11 cellular contexts compared by ENCODE assay signal in the genomic region with DNA sequence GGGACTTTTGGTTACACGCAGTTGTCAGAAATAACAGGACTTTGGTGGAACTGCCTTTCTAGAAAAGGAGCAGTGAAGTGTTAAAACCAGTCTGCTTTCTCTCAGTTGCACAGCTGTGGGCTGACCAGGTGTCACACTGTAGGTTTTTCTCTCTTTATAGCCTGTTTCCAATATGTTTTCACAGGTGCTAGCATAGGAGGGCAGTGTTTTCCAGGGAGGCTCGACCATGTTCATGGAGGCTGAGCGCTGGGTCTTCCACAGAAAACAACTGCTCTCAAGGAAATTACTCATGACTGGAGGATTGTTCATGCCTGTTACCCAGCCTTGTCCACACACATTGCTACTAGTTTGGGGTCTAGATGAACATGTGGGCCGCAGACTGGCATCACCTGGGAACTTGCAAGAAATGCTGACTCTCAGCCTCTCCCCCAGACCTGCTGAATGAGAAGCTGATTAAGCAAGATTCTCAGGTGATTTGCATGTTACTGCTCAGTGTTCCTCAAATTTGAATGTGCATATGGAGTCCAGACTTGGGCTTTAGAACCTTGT.
DNase-seq lines count a peak whose midpoint lies in the region; ATAC-seq and TF ChIP-seq lines count a peak whose summit lies in the region.
"Had no signal": no experiment of that assay in that cellular context is flagged by ENCODE, and none has a peak within 500 bp of the region (broad histone marks: within the 10 kb centered on the region; RNA-seq: fewer than 3 reads in every experiment).

No MANE protein-coding gene starts in this region.

- DNase-seq in immature natural killer cell (no peak), iPS-NIHi11 (ENCODE audit: low spot score) (no peak), hippocampal formation (lab: John Stamatoyannopoulos, UW) (no peak), RWPE1 (ENCODE audit: low spot score) (no peak)
- DNase-seq in activated CD8-positive, alpha-beta memory T cell treated with anti-CD3 and anti-CD28 coated beads for 24 hours: no peak
- DNase-seq: activated naive CD4-positive, alpha-beta T cell treated with Interleukin-2 at 50 U/mL for 16 hours had no signal

- no peaks in the 10 kb centered on the region for H3K9me3 Mint-ChIP-seq in immature natural killer cell

- CTCF ChIA-PET in RWPE1 (lab: Yijun Ruan, JAX): no interaction called here

- H3K27ac ChIP-seq in RWPE1: no peak overlapping the region
- H3K27ac ChIP-seq: epithelial cell of prostate had no signal

- peaks cover 31 to 57% of the 10 kb centered on the region in 2 donors for H3K4me1 Mint-ChIP-seq in immature natural killer cell

- H3K4me3 Mint-ChIP-seq in immature natural killer cell: no peak overlapping the region

- peak overlapping the region in 4 of 6 donors; percentile 38 to 71 (median 50) for H3K27ac Mint-ChIP-seq in immature natural killer cell

- POLR2A ChIA-PET in RWPE1 (lab: Yijun Ruan, JAX; ENCODE audit: low non-redundant PET): no interaction called here

- peak; percentile 74 for ATAC-seq in GM18867 (IDR thresholded peaks at IDR 0.05; ENCODE audit: unreplicated experiment)
- ATAC-seq in GM21528 (IDR thresholded peaks at IDR 0.05; ENCODE audit: low FRiP score, unreplicated experiment): peak; percentile 76
- peak; percentile 62 for ATAC-seq in HG03139 (IDR thresholded peaks at IDR 0.05; ENCODE audit: unreplicated experiment)
- ATAC-seq: left lobe of liver had no signal

- H3K36me3 Mint-ChIP-seq in immature natural killer cell: peaks cover 0 to 4% (median 0%) of the 10 kb centered on the region in 3 donors

- peaks cover 0 to 3% (median 0%) of the 10 kb centered on the region in 3 donors for H3K27me3 Mint-ChIP-seq in immature natural killer cell (ENCODE audit: low read depth in 3 of 3)

- no peak for TF ChIP-seq CTCF in RWPE1 (conservative IDR thresholded peaks at IDR 0.05; ENCODE audit: low read depth)
